8 cellular contexts compared by ENCODE assay signal in genomic region chr13:33541962-33542308, GRCh38.
DNase-seq lines count a peak whose midpoint lies in the region; ATAC-seq and TF ChIP-seq lines count a peak whose summit lies in the region.

No MANE protein-coding gene starts in this region.

- no peaks in the 10 kb centered on the region for H3K27me3 Mint-ChIP-seq in stimulated activated naive CD8-positive, alpha-beta T cell treated with anti-CD3 and anti-CD28 coated beads, Interleukin-15, Interleukin-2, amounts not matched to agents 100 ng/mL and 50 ng/mL, for 24 hours
- no peaks in the 10 kb centered on the region for H3K27me3 Mint-ChIP-seq in MCF 10A (ENCODE audit: insufficient read depth, unreplicated experiment)
- no peaks in the 10 kb centered on the region for H3K27me3 Mint-ChIP-seq in mesothelial cell of epicardium (ENCODE audit: low read depth)

- BruUV-seq in MCF 10A (replicated peaks; lab: Mats Ljungman, UMichigan), result TSS peak; percentile 93

- no peaks in the 10 kb centered on the region for H3K9me3 Mint-ChIP-seq in stimulated activated naive CD8-positive, alpha-beta T cell treated with anti-CD3 and anti-CD28 coated beads, Interleukin-15, Interleukin-2, amounts not matched to agents 100 ng/mL and 50 ng/mL, for 24 hours
- no peaks in the 10 kb centered on the region for H3K9me3 Mint-ChIP-seq in MCF 10A (ENCODE audit: unreplicated experiment)
- H3K9me3 Mint-ChIP-seq in mesothelial cell of epicardium, result no peaks in the 10 kb centered on the region

- DNase-seq in stimulated activated naive CD8-positive, alpha-beta T cell treated with anti-CD3 and anti-CD28 coated beads, Interleukin-15, Interleukin-2, amounts not matched to agents 100 U/mL and 50 U/mL, for 24 hours, result no peak
- DNase-seq in MCF 10A (ENCODE audit: unreplicated experiment) (no peak), mesothelial cell of epicardium (ENCODE audit: low spot score in 2 of 2, unreplicated experiment in 2 of 2) (no peak), NCI-H69 (lab: John Stamatoyannopoulos, UW) (no peak), midbrain (lab: John Stamatoyannopoulos, UW) (no peak)

- POLR2A ChIA-PET in MCF 10A (lab: Yijun Ruan, JAX), result interaction anchor here (0.8 to 2.3 kb wide), 2 partner anchors 150 to 257 kb away, joined by 4 to 18 read pairs; partner anchors contain the start of gene STARD13

- peak overlapping the region; percentile 95 for H3K27ac Mint-ChIP-seq in stimulated activated naive CD8-positive, alpha-beta T cell treated with anti-CD3 and anti-CD28 coated beads, Interleukin-15, Interleukin-2, amounts not matched to agents 100 ng/mL and 50 ng/mL, for 24 hours
- peak overlapping the region; percentile 99 for H3K27ac Mint-ChIP-seq in MCF 10A (ENCODE audit: low read depth, unreplicated experiment)
- H3K27ac Mint-ChIP-seq in mesothelial cell of epicardium, result peak overlapping the region; percentile 100

- CTCF ChIA-PET in MCF 10A (lab: Yijun Ruan, JAX), result interaction anchor here (0.6 kb wide), 1 partner anchor 182 kb away, joined by 3 read pairs; no protein-coding TSS in a partner anchor

- H3K4me3 Mint-ChIP-seq in stimulated activated naive CD8-positive, alpha-beta T cell treated with anti-CD3 and anti-CD28 coated beads, Interleukin-15, Interleukin-2, amounts not matched to agents 100 ng/mL and 50 ng/mL, for 24 hours, result peak overlapping the region; percentile 86
- H3K4me3 Mint-ChIP-seq in MCF 10A (ENCODE audit: unreplicated experiment) (peak overlapping the region; percentile 87), mesothelial cell of epicardium (peak overlapping the region; percentile 86)

- intact Hi-C loops in MCF 10A (cut with micrococcal nuclease), result loop anchor here (1.0 to 10.0 kb wide), 6 partner anchors 230 to 956 kb away; partner anchors contain the start of genes PDS5B and STARD13

- peaks cover 69% of the 10 kb centered on the region for H3K4me1 Mint-ChIP-seq in stimulated activated naive CD8-positive, alpha-beta T cell treated with anti-CD3 and anti-CD28 coated beads, Interleukin-15, Interleukin-2, amounts not matched to agents 100 ng/mL and 50 ng/mL, for 24 hours (ENCODE audit: low read depth)
- peaks cover 8% of the 10 kb centered on the region for H3K4me1 Mint-ChIP-seq in MCF 10A (ENCODE audit: insufficient read depth, unreplicated experiment)
- peaks cover 45% of the 10 kb centered on the region for H3K4me1 Mint-ChIP-seq in mesothelial cell of epicardium

- no peak for TF ChIP-seq CTCF in MCF 10A (IDR thresholded peaks at IDR 0.05; ENCODE audit: unreplicated experiment)
- TF ChIP-seq CTCF in mesothelial cell of epicardium (IDR thresholded peaks at IDR 0.05; ENCODE audit: unreplicated experiment), result no peak

- no peak for ATAC-seq in stimulated activated naive CD8-positive, alpha-beta T cell treated with anti-CD3 and anti-CD28 coated beads, Interleukin-15, Interleukin-2, amounts not matched to agents 100 U/mL and 50 U/mL, for 24 hours
- ATAC-seq in HG03159 (IDR thresholded peaks at IDR 0.05; ENCODE audit: unreplicated experiment) (no peak), HG02623 (IDR thresholded peaks at IDR 0.05; ENCODE audit: unreplicated experiment) (no peak)

- peaks cover 4% of the 10 kb centered on the region for H3K36me3 Mint-ChIP-seq in stimulated activated naive CD8-positive, alpha-beta T cell treated with anti-CD3 and anti-CD28 coated beads, Interleukin-15, Interleukin-2, amounts not matched to agents 100 ng/mL and 50 ng/mL, for 24 hours (ENCODE audit: low read depth)
- H3K36me3 Mint-ChIP-seq in MCF 10A (ENCODE audit: insufficient read depth, unreplicated experiment), result no peaks in the 10 kb centered on the region
- no peaks in the 10 kb centered on the region for H3K36me3 Mint-ChIP-seq in mesothelial cell of epicardium
